In the genomic region with DNA sequence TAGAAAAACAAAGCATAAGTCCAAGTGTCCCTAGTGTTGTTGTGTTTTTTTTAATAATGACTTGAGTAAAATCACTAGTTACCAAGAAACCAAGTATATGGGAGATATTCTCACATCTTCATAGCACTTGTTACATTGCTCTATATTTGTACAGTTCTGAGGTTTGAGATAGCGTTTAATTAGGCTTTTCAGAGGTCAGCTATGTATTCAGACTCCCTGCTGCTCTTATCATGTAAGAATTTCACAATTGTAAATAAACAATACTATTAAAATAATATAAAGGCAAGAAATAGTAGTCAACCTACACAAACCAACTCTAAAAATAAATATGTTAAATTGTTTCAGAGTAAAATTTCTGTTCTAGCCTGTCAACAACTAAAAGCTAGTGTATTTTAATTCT, we compare ENCODE assay signal across 6 cellular contexts.
"Had no signal": no experiment of that assay in that cellular context is flagged by ENCODE, and none has a peak within 500 bp of the region (broad histone marks: within the 10 kb centered on the region; RNA-seq: fewer than 3 reads in every experiment).

No MANE protein-coding gene starts in this region.

- ATAC-seq: HCT116 had no signal

- DNase-seq: GM23248, GOT3, H7, IMR-90 had no signal

- FAIRE-seq: HTR-8/SVneo had no signal
